ENCODE assay signal across 12 cellular contexts in genomic region chr13:32165791-32166190, GRCh38.
A peak's percentile ranks its signal among the peaks of the same experiment; 100 is the strongest.
DNase-seq lines count a peak whose midpoint lies in the region; TF ChIP-seq lines count a peak whose summit lies in the region.
"Had no signal": no experiment of that assay in that cellular context is flagged by ENCODE, and none has a peak within 500 bp of the region (broad histone marks: within the 10 kb centered on the region; RNA-seq: fewer than 3 reads in every experiment).

No MANE protein-coding gene starts in this region.

- TF ChIP-seq CTCF in AG10803 (conservative IDR thresholded peaks at IDR 0.05; ENCODE audit: low read length): no peak
- TF ChIP-seq CTCF in NB4 (IDR thresholded peaks at IDR 0.05; ENCODE audit: low read depth, low read length): no peak
- no peak for TF ChIP-seq CTCF in stomach (IDR thresholded peaks at IDR 0.05)

- no peaks in the 10 kb centered on the region for H3K27me3 ChIP-seq in stomach
- H3K27me3 ChIP-seq: upper lobe of left lung had no signal

- peaks cover 0 to 24% (median 3%) of the 10 kb centered on the region in 4 donors for H3K4me1 ChIP-seq in stomach

- peaks cover 3 to 26% (median 16%) of the 10 kb centered on the region in 4 donors for H3K36me3 ChIP-seq in stomach

- TF ChIP-seq EP300 in stomach (IDR thresholded peaks at IDR 0.05): no peak

- intact Hi-C loops in stomach (cut with DNase I; ENCODE audit: low total_unique reads): no loop called here

- 79 to 91% (median 89%) methylated on average over 5 of the region's 5 CpGs for WGBS in stomach, 5 donors

- H3K9me3 ChIP-seq in stomach: no peaks in the 10 kb centered on the region
- H3K9me3 ChIP-seq: upper lobe of left lung had no signal

- TF ChIP-seq POLR2A in NB4 (IDR thresholded peaks at IDR 0.05; ENCODE audit: extremely low read depth, insufficient read length) (no peak), stomach (IDR thresholded peaks at IDR 0.05) (no peak)

- peak overlapping the region; percentile 20 for H3K27ac ChIP-seq in epithelial cell of prostate
- H3K27ac ChIP-seq in stomach: peak overlapping the region in 1 of 5 donors; percentile 50
- H3K27ac ChIP-seq: PC-9, upper lobe of left lung had no signal

- DNase-seq in AG10803 (ENCODE audit: low read depth): peak; percentile 45
- DNase-seq in NB4 (ENCODE audit: low read depth): peak; percentile 31
- DNase-seq in epithelial cell of prostate (ENCODE audit: low read depth, low spot score): peak; percentile 43
- DNase-seq in medulla oblongata (ENCODE audit: extremely low spot score): peak; percentile 72
- DNase-seq in COR-L47 (lab: John Stamatoyannopoulos, UW): no peak
- no peak for DNase-seq in mucosa of gallbladder (ENCODE audit: low spot score)
- DNase-seq in stomach: no peak
- DNase-seq in HCEC 1CT: no peak
- DNase-seq: HFFc6, midbrain, PC-9 had no signal

- H3K4me3 ChIP-seq in AG10803 (ENCODE audit: low read length): no peak overlapping the region
- H3K4me3 ChIP-seq in NB4 (ENCODE audit: low read depth, low read length): no peak overlapping the region
- no peak overlapping the region for H3K4me3 ChIP-seq in stomach
- H3K4me3 ChIP-seq: PC-9, upper lobe of left lung had no signal

Comparison
In these comparisons a context has a peak if more than half of its experiments do, and no peak if none do; other contexts are left out.
1. DNase-seq: peak in AG10803 (single experiment), NB4 (single experiment), epithelial cell of prostate (single experiment) and medulla oblongata (single experiment); none in COR-L47 (single experiment), mucosa of gallbladder (single experiment), stomach (single experiment) and HCEC 1CT (single experiment).